11 cellular contexts compared by ENCODE assay signal in the genomic region with DNA sequence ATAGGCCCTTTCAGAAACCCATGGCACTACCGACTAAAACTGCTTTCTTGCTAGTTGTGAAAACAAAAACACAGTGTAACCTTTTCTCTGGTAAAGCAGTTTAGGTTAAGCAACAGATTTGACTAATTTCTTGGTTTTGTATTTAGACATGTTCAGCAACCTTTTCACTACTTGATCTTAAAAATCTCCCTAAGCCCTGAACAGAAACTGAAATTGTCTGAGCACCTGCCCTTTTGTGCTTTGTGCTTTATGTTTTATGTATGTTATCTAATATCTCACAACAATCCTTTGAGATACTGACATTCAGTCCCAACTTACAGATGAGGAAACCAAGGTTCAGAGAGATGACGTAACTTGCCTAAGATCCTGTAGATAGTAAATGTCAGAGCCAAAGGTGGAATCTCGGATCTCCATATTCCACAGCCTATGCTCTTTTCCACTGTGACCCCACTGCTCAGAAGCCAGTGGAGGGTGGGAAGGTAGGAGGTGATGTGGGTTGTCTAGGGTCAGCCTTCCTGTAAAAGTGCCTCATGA.
DNase-seq lines count a peak whose midpoint lies in the region; ATAC-seq and TF ChIP-seq lines count a peak whose summit lies in the region.
"Had no signal": no experiment of that assay in that cellular context is flagged by ENCODE, and none has a peak within 500 bp of the region (broad histone marks: within the 10 kb centered on the region; RNA-seq: fewer than 3 reads in every experiment).

No MANE protein-coding gene starts in this region.

- H3K4me1 ChIP-seq in KMS-11 (ENCODE audit: low read depth, poor library complexity, severe bottlenecking) (peaks cover 28% of the 10 kb centered on the region), psoas muscle (no peaks in the 10 kb centered on the region)
- H3K4me1 ChIP-seq: body of pancreas had no signal

- peak overlapping the region; percentile 56; the same call in 1 of the 2 replicates for H3K27ac ChIP-seq in KMS-11
- no peak overlapping the region for H3K27ac ChIP-seq in psoas muscle
- H3K27ac ChIP-seq: body of pancreas had no signal

- ATAC-seq in GM19043 (IDR thresholded peaks at IDR 0.05; ENCODE audit: low read depth, unreplicated experiment) (peak; percentile 70), HG02798 (IDR thresholded peaks at IDR 0.05; ENCODE audit: poor library complexity, unreplicated experiment) (peak; percentile 79), psoas muscle (no peak)
- ATAC-seq: body of pancreas, K562 had no signal

- peak overlapping the region; percentile 64 for H3K4me2 ChIP-seq in KMS-11

- H2AFZ ChIP-seq in KMS-11 (ENCODE audit: low read depth), result no peak overlapping the region

- H3K36me3 ChIP-seq in KMS-11 (ENCODE audit: insufficient read depth) (no peaks in the 10 kb centered on the region), psoas muscle (ENCODE audit: insufficient read depth in 1 of 2, low read depth in 1 of 2) (peaks cover 4 to 17% of the 10 kb centered on the region in 2 donors)

- no peaks in the 10 kb centered on the region for H3K9me3 ChIP-seq in psoas muscle
- H3K9me3 ChIP-seq: body of pancreas had no signal

- H4K20me1 ChIP-seq in KMS-11 (ENCODE audit: insufficient read depth), result no peaks in the 10 kb centered on the region; the same call in 1 of the 2 replicates

- peak; percentile 67 for DNase-seq in GM13977 (ENCODE audit: low spot score)
- no peak for DNase-seq in NCI-H146 (lab: John Stamatoyannopoulos, UW)
- no peak for DNase-seq in DMS79 treated with DMSO at 0.1 percent for 48 hours (lab: John Stamatoyannopoulos, UW)
- DNase-seq in ecto neural progenitor cell (ENCODE audit: low spot score), result no peak
- no peak for DNase-seq in psoas muscle
- DNase-seq: activated CD4-positive, alpha-beta T cell treated with anti-CD3 and anti-CD28 coated beads for 4 hours; body of pancreas had no signal

- intact Hi-C loops in psoas muscle (cut with DNase I), result no loop called here

- TF ChIP-seq CTCF in GM13977 (IDR thresholded peaks at IDR 0.05; ENCODE audit: extremely low read depth, insufficient read depth, missing control alignments) (no peak), KMS-11 (conservative IDR thresholded peaks at IDR 0.05; ENCODE audit: low read depth, low read length) (no peak), psoas muscle (IDR thresholded peaks at IDR 0.05) (no peak)

- in situ Hi-C loops in GM13977 (cut with MboI; ENCODE audit: low pct_unique_long_range_greater_than_20kb, low sequenced_read_pairs, unreplicated experiment), result no loop called here

- no peak overlapping the region; the same call in 1 of the 2 replicates for H3K9ac ChIP-seq in KMS-11

- H3K79me2 ChIP-seq in KMS-11 (ENCODE audit: insufficient read depth, low read depth), result no peaks in the 10 kb centered on the region

- H3K4me3 ChIP-seq in KMS-11 (IDR thresholded peaks at IDR 0.05; ENCODE audit: insufficient read depth, low read depth, low read length) (no peak overlapping the region), psoas muscle (no peak overlapping the region)
- H3K4me3 ChIP-seq: body of pancreas, K562 had no signal

- no peaks in the 10 kb centered on the region for H3K27me3 ChIP-seq in KMS-11 (ENCODE audit: insufficient read depth, low read depth)
- no peaks in the 10 kb centered on the region for H3K27me3 ChIP-seq in psoas muscle (ENCODE audit: insufficient read depth in 3 of 3, low read length in 2 of 3)
- H3K27me3 ChIP-seq: body of pancreas had no signal

- 94 to 95% (median 95%) methylated on average over 3 of the region's 3 CpGs for WGBS in psoas muscle, 3 donors

Comparison
In these comparisons a context has a peak if more than half of its experiments do, and no peak if none do; other contexts are left out.
1. ATAC-seq: peak in GM19043 (single experiment) and HG02798 (single experiment); none in psoas muscle (0 of 4).